ENCODE assay signal across 26 cellular contexts in genomic region chrX:103741879-103742278, GRCh38. TPM values are rescaled to one million over a fixed set of nuclear protein-coding genes. Genes with fewer than 3 reads are reported as not detected.
DNase-seq lines count a peak whose midpoint lies in the region; ATAC-seq, FAIRE-seq and TF ChIP-seq lines count a peak whose summit lies in the region.
"Had no signal": no experiment of that assay in that cellular context is flagged by ENCODE, and none has a peak within 500 bp of the region (broad histone marks: within the 10 kb centered on the region; RNA-seq: fewer than 3 reads in every experiment).

No MANE protein-coding gene starts in this region.

- no peaks in the 10 kb centered on the region for H3K27me3 ChIP-seq in astrocyte (ENCODE audit: insufficient read depth, low read length)

- no peak overlapping the region for H3K27ac ChIP-seq in astrocyte (ENCODE audit: low read depth, low read length)
- H3K27ac ChIP-seq: 22Rv1, HL-60 had no signal

- intact Hi-C loops in cardiac septum (cut with DNase I) (no loop called here), left cardiac atrium (cut with DNase I) (no loop called here)

- H2AFZ ChIP-seq in astrocyte (ENCODE audit: low read depth, low read length), result no peak overlapping the region

- no peaks in the 10 kb centered on the region for H3K27me3 Mint-ChIP-seq in astrocyte (ENCODE audit: low read depth, unreplicated experiment)

- no peaks in the 10 kb centered on the region for H3K9me3 ChIP-seq in astrocyte (ENCODE audit: insufficient read depth, low read depth, low read length)
- H3K9me3 ChIP-seq in iPS-18c (ENCODE audit: control insufficient read depth, insufficient read depth, low read length), result no peaks in the 10 kb centered on the region
- H3K9me3 ChIP-seq: SK-N-SH had no signal

- H3K4me1 Mint-ChIP-seq in astrocyte (ENCODE audit: low read depth, unreplicated experiment), result no peaks in the 10 kb centered on the region
- H3K4me1 Mint-ChIP-seq: CD14-positive monocyte, T-cell had no signal

- no peak overlapping the region for H3K27ac Mint-ChIP-seq in astrocyte (ENCODE audit: unreplicated experiment)
- H3K27ac Mint-ChIP-seq: CD14-positive monocyte, T-cell had no signal

- DNase-seq in cardiac septum (ENCODE audit: low spot score), result peak; percentile 38
- DNase-seq in left cardiac atrium, result no peak
- no peak for DNase-seq in astrocyte (ENCODE audit: low read depth)
- DNase-seq in HUDEP-2 (lab: John Stamatoyannopoulos, UW; ENCODE audit: unreplicated experiment in 76 of 76), result no peak
- DNase-seq in NCI-H1105 (lab: John Stamatoyannopoulos, UW), result no peak
- no peak for DNase-seq in OCI-M2 (lab: John Stamatoyannopoulos, UW; ENCODE audit: unreplicated experiment)
- DNase-seq: DMS79 treated with DMSO at 0.1 percent for 48 hours, GF-D8, MM.1S, NCI-H1092, NCI-H1694, NCI-H774, PC-3, RPMI8226, SHP77 treated with DMSO at 0.1 percent for 48 hours, SK-N-SH, T-cell had no signal

- TF ChIP-seq CTCF in astrocyte (IDR thresholded peaks at IDR 0.05; ENCODE audit: insufficient read depth, low read depth, low read length), result no peak

- no peak overlapping the region for H3K4me3 Mint-ChIP-seq in astrocyte (ENCODE audit: unreplicated experiment)
- H3K4me3 Mint-ChIP-seq: CD14-positive monocyte, T-cell had no signal

- H3K4me3 ChIP-seq in astrocyte (ENCODE audit: insufficient read depth, low read depth, low read length), result no peak overlapping the region
- H3K4me3 ChIP-seq in iPS-18c (ENCODE audit: insufficient read depth, low read depth, low read length), result peak overlapping the region; percentile 20; the same call in 1 of the 2 replicates

- H3K4me1 ChIP-seq in astrocyte (ENCODE audit: insufficient read depth, low read length), result no peaks in the 10 kb centered on the region

- no peaks in the 10 kb centered on the region for H3K36me3 ChIP-seq in astrocyte (ENCODE audit: insufficient read depth, low read length)

- no peak overlapping the region for H3K9ac ChIP-seq in astrocyte (ENCODE audit: low read length)
- H3K9ac ChIP-seq: SK-N-SH had no signal

- H3K36me3 Mint-ChIP-seq in astrocyte (ENCODE audit: low read depth, unreplicated experiment), result no peaks in the 10 kb centered on the region
- H3K36me3 Mint-ChIP-seq: CD14-positive monocyte, T-cell had no signal

- ATAC-seq in left cardiac atrium (no peak), GM21515 (IDR thresholded peaks at IDR 0.05; ENCODE audit: unreplicated experiment) (no peak)
- ATAC-seq: PC-3, T-cell had no signal

- H3K9me3 Mint-ChIP-seq in astrocyte (ENCODE audit: unreplicated experiment), result peaks cover 2% of the 10 kb centered on the region
- H3K9me3 Mint-ChIP-seq: T-cell had no signal

- no peak overlapping the region for H3K4me2 ChIP-seq in astrocyte (ENCODE audit: low read length)
- H3K4me2 ChIP-seq: SK-N-SH had no signal

- FAIRE-seq in astrocyte (lab: Jason Lieb, UNC), result peak; percentile 5

- no peaks in the 10 kb centered on the region for H3K79me2 ChIP-seq in astrocyte (ENCODE audit: insufficient read depth, low read length)

- H4K20me1 ChIP-seq in astrocyte (ENCODE audit: insufficient read depth, low read length), result no peaks in the 10 kb centered on the region

RNA-seq across cellular contexts. Expression of gene TMEM31, which starts 31.2 kb away (rescaled TPM):
- total RNA-seq in cardiac septum, result not detected
- not detected for total RNA-seq in left cardiac atrium
- 0.43 TPM in 1 of 2 replicates, not detected in the other for total RNA-seq in astrocyte
- total RNA-seq: H4, HT1080, LHCN-M2, NCI-H460, T-cell had no signal

RNA-seq across cellular contexts. Expression of gene PLP1, which starts 34.8 kb away (rescaled TPM):
- total RNA-seq in cardiac septum (2.2 TPM), left cardiac atrium (10 to 100 TPM in 1 of 2 donors, 1 to 10 TPM in 1; 7.6 to 16.0 TPM), astrocyte (5.2 and 10.2 TPM in 2 replicates)
- total RNA-seq: NCI-H460, PC-3, T-cell had no signal

RNA-seq across cellular contexts. Expression of gene MORF4L2, which starts 55.4 kb away (rescaled TPM):
- total RNA-seq in cardiac septum (171 TPM), left cardiac atrium (100 to 1,000 TPM; 191 to 248 TPM), astrocyte (514 and 533 TPM in 2 replicates)
